ENCODE assay signal across 12 cellular contexts in the genomic region with DNA sequence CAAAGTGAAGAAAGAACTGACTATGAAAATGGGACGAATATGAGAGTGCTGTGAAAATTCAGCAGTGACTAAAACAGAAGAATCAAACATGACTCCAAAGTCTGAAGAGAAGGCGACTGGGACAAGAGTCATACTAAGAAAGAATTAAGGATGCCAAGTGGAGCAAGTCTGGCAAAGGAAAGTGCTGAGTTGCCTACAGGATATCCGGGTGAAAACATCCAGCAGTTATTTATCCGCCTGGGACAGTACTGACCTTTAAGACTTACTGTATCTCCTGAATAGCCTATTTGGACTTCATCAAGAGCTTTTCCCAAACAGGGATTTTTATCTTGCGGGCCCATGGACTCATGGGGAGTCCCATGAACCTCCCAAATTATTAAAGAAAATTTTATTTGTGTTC. TPM values are rescaled to one million over a fixed set of nuclear protein-coding genes. Genes with fewer than 3 reads are reported as not detected.
DNase-seq lines count a peak whose midpoint lies in the region; ATAC-seq and TF ChIP-seq lines count a peak whose summit lies in the region.
"Had no signal": no experiment of that assay in that cellular context is flagged by ENCODE, and none has a peak within 500 bp of the region (broad histone marks: within the 10 kb centered on the region; RNA-seq: fewer than 3 reads in every experiment).

No MANE protein-coding gene starts in this region.

- H3K9me3 ChIP-seq in AG04450 (ENCODE audit: control insufficient read depth, insufficient read depth, low read length): no peaks in the 10 kb centered on the region
- H3K9me3 ChIP-seq in esophagus squamous epithelium: no peaks in the 10 kb centered on the region
- H3K9me3 ChIP-seq: BLaER1 had no signal

- H3K4me1 Mint-ChIP-seq in activated naive CD4-positive, alpha-beta T cell treated with anti-CD3 and anti-CD28 coated beads for 36 hours (ENCODE audit: low read depth): no peaks in the 10 kb centered on the region
- no peaks in the 10 kb centered on the region for H3K4me1 Mint-ChIP-seq in activated T-cell treated with anti-CD3 and anti-CD28 coated beads, Interleukin-2, amount 50 U/mL, for 24 hours (ENCODE audit: low read depth)
- H3K4me1 Mint-ChIP-seq: activated naive CD4-positive, alpha-beta T cell treated with anti-CD3 and anti-CD28 coated beads, Interleukin-2, amount 50 U/mL, for 24 hours; WTC11 had no signal

- no peaks in the 10 kb centered on the region for H3K27me3 Mint-ChIP-seq in activated naive CD4-positive, alpha-beta T cell treated with anti-CD3 and anti-CD28 coated beads for 36 hours (ENCODE audit: low read depth)
- H3K27me3 Mint-ChIP-seq in activated T-cell treated with anti-CD3 and anti-CD28 coated beads, Interleukin-2, amount 50 U/mL, for 24 hours: no peaks in the 10 kb centered on the region
- H3K27me3 Mint-ChIP-seq: activated naive CD4-positive, alpha-beta T cell treated with anti-CD3 and anti-CD28 coated beads, Interleukin-2, amount 50 U/mL, for 24 hours had no signal

- CTCF ChIA-PET in AG04450 (lab: Charles Lee): interaction anchor here (0.6 to 1.5 kb wide), 6 partner anchors 17 to 342 kb away, joined by 3 to 5 read pairs (median 4); no protein-coding TSS in a partner anchor
- CTCF ChIA-PET in activated naive CD4-positive, alpha-beta T cell treated with anti-CD3 and anti-CD28 coated beads for 36 hours (lab: Charles Lee): no interaction called here

- H3K36me3 Mint-ChIP-seq in activated naive CD4-positive, alpha-beta T cell treated with anti-CD3 and anti-CD28 coated beads for 36 hours (ENCODE audit: low read depth): peaks cover 6% of the 10 kb centered on the region
- H3K36me3 Mint-ChIP-seq in activated T-cell treated with anti-CD3 and anti-CD28 coated beads, Interleukin-2, amount 50 U/mL, for 24 hours (ENCODE audit: low read depth): peaks cover 4% of the 10 kb centered on the region
- H3K36me3 Mint-ChIP-seq: WTC11 had no signal

- peak overlapping the region; percentile 98 for H3K27ac ChIP-seq in AG04450 (ENCODE audit: low read depth, low read length)
- H3K27ac ChIP-seq in esophagus squamous epithelium: peak overlapping the region; percentile 44 to 78 (median 73)
- H3K27ac ChIP-seq: BLaER1 had no signal

- ATAC-seq in omental fat pad (ENCODE audit: low FRiP score) (peak; percentile 84), GM19324 (IDR thresholded peaks at IDR 0.05; ENCODE audit: low FRiP score, unreplicated experiment) (no peak)

- no peaks in the 10 kb centered on the region for H3K36me3 ChIP-seq in esophagus squamous epithelium
- H3K36me3 ChIP-seq: BLaER1 had no signal

- H3K4me3 Mint-ChIP-seq in activated naive CD4-positive, alpha-beta T cell treated with anti-CD3 and anti-CD28 coated beads for 36 hours: no peak overlapping the region
- no peak overlapping the region for H3K4me3 Mint-ChIP-seq in activated T-cell treated with anti-CD3 and anti-CD28 coated beads, Interleukin-2, amount 50 U/mL, for 24 hours
- H3K4me3 Mint-ChIP-seq: activated naive CD4-positive, alpha-beta T cell treated with anti-CD3 and anti-CD28 coated beads, Interleukin-2, amount 50 U/mL, for 24 hours; WTC11 had no signal

- POLR2A ChIA-PET in AG04450 (lab: Yijun Ruan, JAX): interaction anchor here (0.6 to 1.3 kb wide), 3 partner anchors 9 to 337 kb away, joined by 3 to 8 read pairs (median 5); a partner anchor contains a TSS

- H3K27me3 ChIP-seq in AG04450 (ENCODE audit: control insufficient read depth, insufficient read depth, low read length): no peaks in the 10 kb centered on the region
- H3K27me3 ChIP-seq in esophagus squamous epithelium: no peaks in the 10 kb centered on the region
- H3K27me3 ChIP-seq: BLaER1 had no signal

- no peak overlapping the region for H3K27ac Mint-ChIP-seq in activated naive CD4-positive, alpha-beta T cell treated with anti-CD3 and anti-CD28 coated beads for 36 hours
- H3K27ac Mint-ChIP-seq in activated T-cell treated with anti-CD3 and anti-CD28 coated beads, Interleukin-2, amount 50 U/mL, for 24 hours: no peak overlapping the region
- H3K27ac Mint-ChIP-seq: activated naive CD4-positive, alpha-beta T cell treated with anti-CD3 and anti-CD28 coated beads, Interleukin-2, amount 50 U/mL, for 24 hours had no signal

- TF ChIP-seq POLR2A in esophagus squamous epithelium (IDR thresholded peaks at IDR 0.05): no peak

- H3K4me1 ChIP-seq in esophagus squamous epithelium: peaks cover 4 to 21% (median 10%) of the 10 kb centered on the region in 3 donors
- H3K4me1 ChIP-seq: BLaER1 had no signal

- WGBS in esophagus squamous epithelium, 2 donors: 29 to 30% methylated on average over 5 of the region's 5 CpGs

- no peaks in the 10 kb centered on the region for H3K9me3 Mint-ChIP-seq in activated naive CD4-positive, alpha-beta T cell treated with anti-CD3 and anti-CD28 coated beads for 36 hours
- no peaks in the 10 kb centered on the region for H3K9me3 Mint-ChIP-seq in activated T-cell treated with anti-CD3 and anti-CD28 coated beads, Interleukin-2, amount 50 U/mL, for 24 hours
- H3K9me3 Mint-ChIP-seq: activated naive CD4-positive, alpha-beta T cell treated with anti-CD3 and anti-CD28 coated beads, Interleukin-2, amount 50 U/mL, for 24 hours had no signal

- intact Hi-C loops in esophagus squamous epithelium (cut with DNase I): loop anchor here (10.0 kb wide), 1 partner anchor 336 kb away; a partner anchor contains a TSS
- intact Hi-C loops in activated naive CD4-positive, alpha-beta T cell treated with anti-CD3 and anti-CD28 coated beads for 36 hours (cut with micrococcal nuclease): no loop called here

- no peak for DNase-seq in AG04450 (ENCODE audit: low read depth, low spot score)
- DNase-seq in RKO (ENCODE audit: low spot score): peak; percentile 30
- DNase-seq in esophagus squamous epithelium (lab: John Stamatoyannopoulos, UW): no peak
- no peak for DNase-seq in omental fat pad (ENCODE audit: low spot score)
- no peak for DNase-seq in activated naive CD4-positive, alpha-beta T cell treated with anti-CD3 and anti-CD28 coated beads for 36 hours
- DNase-seq in pons (ENCODE audit: low spot score): no peak
- DNase-seq in activated T-cell treated with anti-CD3 and anti-CD28 coated beads, Interleukin-2, amount 50 U/mL, for 24 hours: no peak
- DNase-seq: NK-92 treated with Interleukin-12 subunit alpha and Interleukin-12 subunit beta, amount 100 ng/mL, for 24 hours had no signal

- H3K4me3 ChIP-seq in AG04450 (ENCODE audit: low read depth, low read length) (peak overlapping the region; percentile 5; the same call in 1 of the 2 replicates), esophagus squamous epithelium (peak overlapping the region in 1 of 4 donors; percentile 16)
- H3K4me3 ChIP-seq: BLaER1 had no signal

- TF ChIP-seq CTCF in AG04450 (IDR thresholded peaks at IDR 0.05; ENCODE audit: low read depth, low read length) (no peak), esophagus squamous epithelium (IDR thresholded peaks at IDR 0.05) (no peak), omental fat pad (IDR thresholded peaks at IDR 0.05) (no peak)

RNA-seq across cellular contexts. Expression of a gene that starts 41.1 kb away (rescaled TPM):
- polyA plus RNA-seq in AG04450 (2011; rRNA removed): 2.6 and 3.3 TPM in 2 replicates
- 4.6 and 5.2 TPM in 2 replicates for polyA minus RNA-seq in AG04450 (2011; rRNA and poly(A)+ RNA removed)
- total RNA-seq in esophagus squamous epithelium (10 to 100 TPM in 2 of 4 donors, 1 to 10 TPM in 2; 6.2 to 15.8 (median 9.8) TPM), omental fat pad (10 to 100 TPM in 2 of 4 donors, 1 to 10 TPM in 2; 8.8 to 15.9 (median 10.4) TPM)
- 10 to 100 TPM; 13.3 to 15.6 TPM for total RNA-seq in activated naive CD4-positive, alpha-beta T cell treated with anti-CD3 and anti-CD28 coated beads for 36 hours
